In genomic region chr11:1450344-1450875, GRCh38 we compare ENCODE assay signal across 14 cellular contexts. TPM values are rescaled to one million over a fixed set of nuclear protein-coding genes. Genes with fewer than 3 reads are reported as not detected.
DNase-seq lines count a peak whose midpoint lies in the region; ATAC-seq and TF ChIP-seq lines count a peak whose summit lies in the region.
"Had no signal": no experiment of that assay in that cellular context is flagged by ENCODE, and none has a peak within 500 bp of the region (broad histone marks: within the 10 kb centered on the region; RNA-seq: fewer than 3 reads in every experiment).

No MANE protein-coding gene starts in this region.

- peaks cover 45% of the 10 kb centered on the region for H3K27me3 Mint-ChIP-seq in Calu3 (ENCODE audit: unreplicated experiment)
- H3K27me3 Mint-ChIP-seq in stimulated activated memory B cell treated with anti-CD40 and anti-IgM and Interleukin-4, amounts not matched to agents 10 μg/mL and 1 μg/mL and 100 μg/mL, for 72 hours: peaks cover 9% of the 10 kb centered on the region
- H3K27me3 Mint-ChIP-seq: CD4-positive, CD25-positive, alpha-beta regulatory T cell had no signal

- intact Hi-C loops in Calu3 (cut with micrococcal nuclease; ENCODE audit: unreplicated experiment): no loop called here
- intact Hi-C loops in PC-3 (cut with micrococcal nuclease): no loop called here

- BruUV-seq in Calu3 (replicated peaks; lab: Mats Ljungman, UMichigan) (no TSS peak), PC-3 (replicated peaks; lab: Mats Ljungman, UMichigan) (no TSS peak)

- POLR2A ChIA-PET in PC-3 (lab: Charles Lee; ENCODE audit: unreplicated experiment): no interaction called here

- TF ChIP-seq CTCF in Calu3 (IDR thresholded peaks at IDR 0.05; ENCODE audit: unreplicated experiment) (no peak), PC-3 (conservative IDR thresholded peaks at IDR 0.05; ENCODE audit: low read depth, low read length) (no peak), foreskin fibroblast (IDR thresholded peaks at IDR 0.05; ENCODE audit: low read depth, low read length) (no peak)

- no peaks in the 10 kb centered on the region for H3K9me3 Mint-ChIP-seq in Calu3 (ENCODE audit: low read depth, unreplicated experiment)
- no peaks in the 10 kb centered on the region for H3K9me3 Mint-ChIP-seq in stimulated activated memory B cell treated with anti-CD40 and anti-IgM and Interleukin-4, amounts not matched to agents 10 μg/mL and 1 μg/mL and 100 μg/mL, for 72 hours
- H3K9me3 Mint-ChIP-seq: CD4-positive, CD25-positive, alpha-beta regulatory T cell; CD8-positive, alpha-beta memory T cell; GM23338; HFFc6 had no signal

- H3K36me3 ChIP-seq in PC-3 (ENCODE audit: low read depth, low read length): no peaks in the 10 kb centered on the region
- H3K36me3 ChIP-seq: BE2C had no signal

- peaks cover 10% of the 10 kb centered on the region; the same call in 1 of the 2 replicates for H3K4me1 ChIP-seq in PC-3 (ENCODE audit: insufficient read depth, low read length)
- H3K4me1 ChIP-seq: BE2C had no signal

- H3K4me2 ChIP-seq in PC-3 (ENCODE audit: low read length): peak overlapping the region; percentile 37; the same call in 1 of the 2 replicates
- H3K4me2 ChIP-seq: GM23338 had no signal

- ATAC-seq in PC-3 (no peak), esophagus mucosa (peak; percentile 0)
- peak; percentile 6 for ATAC-seq in stimulated activated memory B cell treated with anti-CD40 and anti-IgM and Interleukin-4, amounts not matched to agents 10 μg/mL and 1 μg/mL and 100 μg/mL, for 72 hours
- ATAC-seq: GM23338, HCT116 had no signal

- H3K79me2 ChIP-seq in PC-3 (ENCODE audit: low read length): no peaks in the 10 kb centered on the region

- no peaks in the 10 kb centered on the region for H4K20me1 ChIP-seq in PC-3 (ENCODE audit: low read length)

- DNase-seq in Calu3: peak; percentile 17
- DNase-seq in PC-3: peak; percentile 31
- no peak for DNase-seq in DMS79 (lab: John Stamatoyannopoulos, UW)
- DNase-seq in foreskin fibroblast: no peak
- DNase-seq: BE2C; C1 segment of cervical spinal cord; CD4-positive, CD25-positive, alpha-beta regulatory T cell; CD8-positive, alpha-beta memory T cell; GDM1; HFFc6 had no signal

- no peaks in the 10 kb centered on the region for H3K9me2 ChIP-seq in PC-3 (replicated peaks; ENCODE audit: low read length)

- no peaks in the 10 kb centered on the region for H3K4me1 Mint-ChIP-seq in Calu3 (ENCODE audit: low read depth, unreplicated experiment)
- H3K4me1 Mint-ChIP-seq in stimulated activated memory B cell treated with anti-CD40 and anti-IgM and Interleukin-4, amounts not matched to agents 10 μg/mL and 1 μg/mL and 100 μg/mL, for 72 hours: peaks cover 18% of the 10 kb centered on the region
- H3K4me1 Mint-ChIP-seq: GM23338 had no signal

- CTCF ChIA-PET in Calu3 (lab: Charles Lee): interaction anchor here (0.8 kb wide), 1 partner anchor 20 kb away, joined by 5 read pairs; no protein-coding TSS in a partner anchor
- CTCF ChIA-PET in PC-3 (lab: Charles Lee): no interaction called here

- H2AFZ ChIP-seq in PC-3 (ENCODE audit: low read length): no peak overlapping the region
- H2AFZ ChIP-seq: GM23338 had no signal

- no peaks in the 10 kb centered on the region for H3K27me3 ChIP-seq in PC-3 (ENCODE audit: low read length)
- H3K27me3 ChIP-seq: BE2C had no signal

- H3K4me3 ChIP-seq in PC-3 (ENCODE audit: low read length) (no peak overlapping the region), foreskin fibroblast (ENCODE audit: low read depth in 1 of 2, low read length in 2 of 2) (no peak overlapping the region)
- H3K4me3 ChIP-seq: GM23338 had no signal

- H3K4me3 Mint-ChIP-seq in Calu3 (ENCODE audit: low read depth, unreplicated experiment): no peak overlapping the region
- H3K4me3 Mint-ChIP-seq in stimulated activated memory B cell treated with anti-CD40 and anti-IgM and Interleukin-4, amounts not matched to agents 10 μg/mL and 1 μg/mL and 100 μg/mL, for 72 hours: no peak overlapping the region
- H3K4me3 Mint-ChIP-seq: CD4-positive, CD25-positive, alpha-beta regulatory T cell; CD8-positive, alpha-beta memory T cell; GM23338; HFFc6 had no signal

- H3K36me3 Mint-ChIP-seq in Calu3 (ENCODE audit: insufficient read depth, unreplicated experiment): peaks cover 12% of the 10 kb centered on the region
- no peaks in the 10 kb centered on the region for H3K36me3 Mint-ChIP-seq in stimulated activated memory B cell treated with anti-CD40 and anti-IgM and Interleukin-4, amounts not matched to agents 10 μg/mL and 1 μg/mL and 100 μg/mL, for 72 hours
- H3K36me3 Mint-ChIP-seq: CD4-positive, CD25-positive, alpha-beta regulatory T cell; CD8-positive, alpha-beta memory T cell had no signal

- H3F3A ChIP-seq in PC-3 (ENCODE audit: low read length, unreplicated experiment): no peaks in the 10 kb centered on the region

- H3K9ac ChIP-seq in PC-3 (ENCODE audit: low read length): no peak overlapping the region

- H3K9me3 ChIP-seq in PC-3 (ENCODE audit: low read length): no peaks in the 10 kb centered on the region
- H3K9me3 ChIP-seq: BE2C had no signal

- H3K27ac ChIP-seq in PC-3 (ENCODE audit: low read length): no peak overlapping the region

- no peak overlapping the region for H3K27ac Mint-ChIP-seq in Calu3 (ENCODE audit: unreplicated experiment)
- no peak overlapping the region for H3K27ac Mint-ChIP-seq in stimulated activated memory B cell treated with anti-CD40 and anti-IgM and Interleukin-4, amounts not matched to agents 10 μg/mL and 1 μg/mL and 100 μg/mL, for 72 hours
- H3K27ac Mint-ChIP-seq: CD4-positive, CD25-positive, alpha-beta regulatory T cell; GM23338; HFFc6 had no signal

RNA-seq across cellular contexts. Expression of gene MOB2, which starts 36.2 kb away (rescaled TPM):
- total RNA-seq in Calu3 (2022) (28.6 and 29.8 TPM in 2 replicates), PC-3 (2014; rRNA removed) (23.0 and 31.0 TPM in 2 replicates), esophagus mucosa (32.1 TPM)

Comparison
In these comparisons a context has a peak if more than half of its experiments do, and no peak if none do; other contexts are left out.
1. DNase-seq: peak in Calu3 (single experiment) and PC-3 (single experiment); none in DMS79 (single experiment) and foreskin fibroblast (0 of 2).